ENCODE assay signal across 8 cellular contexts in genomic region chr19:15452111-15453047, GRCh38. TPM values are rescaled to one million over a fixed set of nuclear protein-coding genes. Genes with fewer than 3 reads are reported as not detected.
DNase-seq lines count a peak whose midpoint lies in the region; ATAC-seq and TF ChIP-seq lines count a peak whose summit lies in the region.

No MANE protein-coding gene starts in this region.

- intact Hi-C loops in lower lobe of right lung (cut with DNase I): no loop called here
- intact Hi-C loops in activated T-helper 1 cell treated with anti-CD3 and anti-CD28 coated beads, Interleukin-12 subunit alpha, Interleukin-12 subunit beta, Interleukin-2, Interleukin-4 antibody, amounts not matched to agents 30 ng/mL and 10 ng/mL and 1 ng/mL, durations not matched to agents 14 hours and 24 hours and 36 hours (cut with micrococcal nuclease): no loop called here

- H3K27ac Mint-ChIP-seq in activated naive CD4-positive, alpha-beta T cell treated with anti-CD3 and anti-CD28 coated beads, Interleukin-2, amount 50 U/mL, for 24 hours: peak overlapping the region; percentile 17
- no peak overlapping the region for H3K27ac Mint-ChIP-seq in activated naive CD4-positive, alpha-beta T cell treated with anti-CD3 and anti-CD28 coated beads, Interleukin-2, amount 50 U/mL, for 72 hours
- H3K27ac Mint-ChIP-seq in endodermal cell: no peak overlapping the region
- H3K27ac Mint-ChIP-seq in type B pancreatic cell: peak overlapping the region; percentile 74
- H3K27ac Mint-ChIP-seq in activated T-helper 1 cell treated with anti-CD3 and anti-CD28 coated beads, Interleukin-12 subunit alpha, Interleukin-12 subunit beta, Interleukin-2, Interleukin-4 antibody, amounts not matched to agents 30 ng/mL and 10 ng/mL and 1 ng/mL, durations not matched to agents 14 hours and 24 hours and 36 hours: no peak overlapping the region

- H3K27me3 Mint-ChIP-seq in activated naive CD4-positive, alpha-beta T cell treated with anti-CD3 and anti-CD28 coated beads, Interleukin-2, amount 50 U/mL, for 24 hours: no peaks in the 10 kb centered on the region
- H3K27me3 Mint-ChIP-seq in endodermal cell (ENCODE audit: insufficient read depth) (peaks cover 68% of the 10 kb centered on the region), type B pancreatic cell (peaks cover 51% of the 10 kb centered on the region)
- peaks cover 3% of the 10 kb centered on the region for H3K27me3 Mint-ChIP-seq in activated T-helper 1 cell treated with anti-CD3 and anti-CD28 coated beads, Interleukin-12 subunit alpha, Interleukin-12 subunit beta, Interleukin-2, Interleukin-4 antibody, amounts not matched to agents 30 ng/mL and 10 ng/mL and 1 ng/mL, durations not matched to agents 14 hours and 24 hours and 36 hours (ENCODE audit: insufficient read depth)

- no peak overlapping the region for H3K27ac ChIP-seq in endodermal cell (ENCODE audit: low read depth, low read length)
- H3K27ac ChIP-seq in lower lobe of right lung: peak overlapping the region; percentile 43

- no peaks in the 10 kb centered on the region for H3K36me3 ChIP-seq in endodermal cell (ENCODE audit: control insufficient read depth, insufficient read depth, low read length)
- H3K36me3 ChIP-seq in lower lobe of right lung: peaks cover 6% of the 10 kb centered on the region

- ATAC-seq in activated naive CD4-positive, alpha-beta T cell treated with anti-CD3 and anti-CD28 coated beads, Interleukin-2, amount 50 U/mL, for 72 hours: no peak
- ATAC-seq in lower lobe of right lung: peak; percentile 76 to 79
- ATAC-seq in GM21576 (IDR thresholded peaks at IDR 0.05; ENCODE audit: unreplicated experiment): no peak

- H3K9ac ChIP-seq in endodermal cell (ENCODE audit: extremely low read depth, low read length, poor library complexity, severe bottlenecking): no peak overlapping the region

- H3K27me3 ChIP-seq in endodermal cell (ENCODE audit: control insufficient read depth, insufficient read depth, low read length, poor library complexity, severe bottlenecking): peaks cover 63% of the 10 kb centered on the region
- peaks cover 28% of the 10 kb centered on the region for H3K27me3 ChIP-seq in lower lobe of right lung (ENCODE audit: low read depth)

- TF ChIP-seq CTCF in endodermal cell (conservative IDR thresholded peaks at IDR 0.05) (no peak), lower lobe of right lung (IDR thresholded peaks at IDR 0.05) (no peak), type B pancreatic cell (conservative IDR thresholded peaks at IDR 0.05) (no peak)

- H3K4me3 Mint-ChIP-seq in activated naive CD4-positive, alpha-beta T cell treated with anti-CD3 and anti-CD28 coated beads, Interleukin-2, amount 50 U/mL, for 24 hours: no peak overlapping the region
- H3K4me3 Mint-ChIP-seq in endodermal cell: peak overlapping the region; percentile 43
- peak overlapping the region; percentile 75 for H3K4me3 Mint-ChIP-seq in type B pancreatic cell
- no peak overlapping the region for H3K4me3 Mint-ChIP-seq in activated T-helper 1 cell treated with anti-CD3 and anti-CD28 coated beads, Interleukin-12 subunit alpha, Interleukin-12 subunit beta, Interleukin-2, Interleukin-4 antibody, amounts not matched to agents 30 ng/mL and 10 ng/mL and 1 ng/mL, durations not matched to agents 14 hours and 24 hours and 36 hours

- no peaks in the 10 kb centered on the region for H3K9me3 Mint-ChIP-seq in activated naive CD4-positive, alpha-beta T cell treated with anti-CD3 and anti-CD28 coated beads, Interleukin-2, amount 50 U/mL, for 24 hours
- no peaks in the 10 kb centered on the region for H3K9me3 Mint-ChIP-seq in activated naive CD4-positive, alpha-beta T cell treated with anti-CD3 and anti-CD28 coated beads, Interleukin-2, amount 50 U/mL, for 72 hours
- no peaks in the 10 kb centered on the region for H3K9me3 Mint-ChIP-seq in endodermal cell
- peaks cover 6% of the 10 kb centered on the region for H3K9me3 Mint-ChIP-seq in type B pancreatic cell
- no peaks in the 10 kb centered on the region for H3K9me3 Mint-ChIP-seq in activated T-helper 1 cell treated with anti-CD3 and anti-CD28 coated beads, Interleukin-12 subunit alpha, Interleukin-12 subunit beta, Interleukin-2, Interleukin-4 antibody, amounts not matched to agents 30 ng/mL and 10 ng/mL and 1 ng/mL, durations not matched to agents 14 hours and 24 hours and 36 hours

- no peaks in the 10 kb centered on the region for H3K9me3 ChIP-seq in endodermal cell (ENCODE audit: control insufficient read depth, low read length)
- no peaks in the 10 kb centered on the region for H3K9me3 ChIP-seq in lower lobe of right lung

- no peaks in the 10 kb centered on the region for H3K4me1 ChIP-seq in endodermal cell (ENCODE audit: control insufficient read depth, insufficient read depth, low read length)
- H3K4me1 ChIP-seq in lower lobe of right lung: peaks cover 20% of the 10 kb centered on the region

- peaks cover 9% of the 10 kb centered on the region for H3K36me3 Mint-ChIP-seq in activated naive CD4-positive, alpha-beta T cell treated with anti-CD3 and anti-CD28 coated beads, Interleukin-2, amount 50 U/mL, for 24 hours
- H3K36me3 Mint-ChIP-seq in activated naive CD4-positive, alpha-beta T cell treated with anti-CD3 and anti-CD28 coated beads, Interleukin-2, amount 50 U/mL, for 72 hours: peaks cover 8 to 36% of the 10 kb centered on the region in 2 donors
- H3K36me3 Mint-ChIP-seq in endodermal cell (ENCODE audit: low read depth) (peaks cover 3% of the 10 kb centered on the region), type B pancreatic cell (no peaks in the 10 kb centered on the region)
- peaks cover 48% of the 10 kb centered on the region for H3K36me3 Mint-ChIP-seq in activated T-helper 1 cell treated with anti-CD3 and anti-CD28 coated beads, Interleukin-12 subunit alpha, Interleukin-12 subunit beta, Interleukin-2, Interleukin-4 antibody, amounts not matched to agents 30 ng/mL and 10 ng/mL and 1 ng/mL, durations not matched to agents 14 hours and 24 hours and 36 hours (ENCODE audit: low read depth)

- DNase-seq in activated naive CD4-positive, alpha-beta T cell treated with anti-CD3 and anti-CD28 coated beads, Interleukin-2, amount 50 U/mL, for 72 hours (ENCODE audit: low spot score in 2 of 2): no peak
- DNase-seq in NCI-H82 (lab: John Stamatoyannopoulos, UW): peak; percentile 92
- peak; percentile 99 for DNase-seq in endodermal cell
- peak; percentile 91 for DNase-seq in lower lobe of right lung
- no peak for DNase-seq in type B pancreatic cell (ENCODE audit: extremely low spot score, unreplicated experiment)
- DNase-seq in activated T-helper 1 cell treated with anti-CD3 and anti-CD28 coated beads, Interleukin-12 subunit alpha, Interleukin-12 subunit beta, Interleukin-2, Interleukin-4 antibody, amounts not matched to agents 30 ng/mL and 10 ng/mL and 1 ng/mL, durations not matched to agents 14 hours and 24 hours and 36 hours (ENCODE audit: low spot score): no peak

- H3K4me1 Mint-ChIP-seq in activated naive CD4-positive, alpha-beta T cell treated with anti-CD3 and anti-CD28 coated beads, Interleukin-2, amount 50 U/mL, for 24 hours: peaks cover 34% of the 10 kb centered on the region
- H3K4me1 Mint-ChIP-seq in endodermal cell: no peaks in the 10 kb centered on the region
- H3K4me1 Mint-ChIP-seq in type B pancreatic cell (ENCODE audit: unreplicated experiment): peaks cover 13% of the 10 kb centered on the region
- peaks cover 38% of the 10 kb centered on the region for H3K4me1 Mint-ChIP-seq in activated T-helper 1 cell treated with anti-CD3 and anti-CD28 coated beads, Interleukin-12 subunit alpha, Interleukin-12 subunit beta, Interleukin-2, Interleukin-4 antibody, amounts not matched to agents 30 ng/mL and 10 ng/mL and 1 ng/mL, durations not matched to agents 14 hours and 24 hours and 36 hours (ENCODE audit: low read depth)

- no peak overlapping the region for H3K4me3 ChIP-seq in endodermal cell (ENCODE audit: low read length)
- peak overlapping the region; percentile 54 for H3K4me3 ChIP-seq in lower lobe of right lung

- 13 to 15% methylated on average over 14 to 37 of the region's 37 CpGs for WGBS in endodermal cell (ENCODE audit: insufficient coverage in 1 of 2, insufficient read length in 1 of 2), 2 experiments

RNA-seq across cellular contexts. Expression of gene WIZ, which starts 2.6 kb away (rescaled TPM):
- 10 to 100 TPM; 18.4 to 19.8 TPM for total RNA-seq in activated naive CD4-positive, alpha-beta T cell treated with anti-CD3 and anti-CD28 coated beads, Interleukin-2, amount 50 U/mL, for 72 hours
- total RNA-seq in endodermal cell (10 to 100 TPM; 38.0 to 38.6 TPM), lower lobe of right lung (25.2 TPM), type B pancreatic cell (ENCODE audit: low replicate concordance) (37.3 and 45.8 TPM in 2 replicates)
- polyA plus RNA-seq in endodermal cell (2013, experiment 1 of 2): 51.9 TPM
- polyA plus RNA-seq in endodermal cell (2013, experiment 2 of 2): 44.8 TPM
- total RNA-seq in activated T-helper 1 cell treated with anti-CD3 and anti-CD28 coated beads, Interleukin-12 subunit alpha, Interleukin-12 subunit beta, Interleukin-2, Interleukin-4 antibody, amounts not matched to agents 30 ng/mL and 10 ng/mL and 1 ng/mL, durations not matched to agents 14 hours and 24 hours and 36 hours: 37.6 and 38.7 TPM in 2 replicates

RNA-seq across cellular contexts. Expression of gene RASAL3, which starts 12.0 kb away (rescaled TPM):
- 100 to 1,000 TPM in 1 of 2 donors, 10 to 100 TPM in 1; 64.5 to 101 TPM for total RNA-seq in activated naive CD4-positive, alpha-beta T cell treated with anti-CD3 and anti-CD28 coated beads, Interleukin-2, amount 50 U/mL, for 72 hours
- total RNA-seq in endodermal cell (not detected), lower lobe of right lung (15.0 TPM), type B pancreatic cell (ENCODE audit: low replicate concordance) (not detected in 2 replicates)
- not detected for polyA plus RNA-seq in endodermal cell (2013, experiment 1 of 2)
- polyA plus RNA-seq in endodermal cell (2013, experiment 2 of 2): not detected
- total RNA-seq in activated T-helper 1 cell treated with anti-CD3 and anti-CD28 coated beads, Interleukin-12 subunit alpha, Interleukin-12 subunit beta, Interleukin-2, Interleukin-4 antibody, amounts not matched to agents 30 ng/mL and 10 ng/mL and 1 ng/mL, durations not matched to agents 14 hours and 24 hours and 36 hours: 130 and 132 TPM in 2 replicates

RNA-seq across cellular contexts. Expression of gene PGLYRP2, which starts 26.9 kb away (rescaled TPM):
- total RNA-seq in activated naive CD4-positive, alpha-beta T cell treated with anti-CD3 and anti-CD28 coated beads, Interleukin-2, amount 50 U/mL, for 72 hours: under 1 TPM; 0.09 to 0.29 TPM
- total RNA-seq in endodermal cell (not detected), lower lobe of right lung (not detected), type B pancreatic cell (ENCODE audit: low replicate concordance) (not detected in 2 replicates)
- polyA plus RNA-seq in endodermal cell (2013, experiment 1 of 2): not detected
- not detected for polyA plus RNA-seq in endodermal cell (2013, experiment 2 of 2)
- total RNA-seq in activated T-helper 1 cell treated with anti-CD3 and anti-CD28 coated beads, Interleukin-12 subunit alpha, Interleukin-12 subunit beta, Interleukin-2, Interleukin-4 antibody, amounts not matched to agents 30 ng/mL and 10 ng/mL and 1 ng/mL, durations not matched to agents 14 hours and 24 hours and 36 hours: 0.07 TPM in 1 of 2 replicates, not detected in the other

RNA-seq across cellular contexts. Expression of gene AKAP8L, which starts 33.6 kb away (rescaled TPM):
- 100 to 1,000 TPM in 1 of 2 donors, 10 to 100 TPM in 1; 70.9 to 114 TPM for total RNA-seq in activated naive CD4-positive, alpha-beta T cell treated with anti-CD3 and anti-CD28 coated beads, Interleukin-2, amount 50 U/mL, for 72 hours
- total RNA-seq in endodermal cell (100 to 1,000 TPM; 190 to 237 TPM), lower lobe of right lung (94.2 TPM), type B pancreatic cell (ENCODE audit: low replicate concordance) (104 and 166 TPM in 2 replicates)
- 160 TPM for polyA plus RNA-seq in endodermal cell (2013, experiment 1 of 2)
- 124 TPM for polyA plus RNA-seq in endodermal cell (2013, experiment 2 of 2)
- total RNA-seq in activated T-helper 1 cell treated with anti-CD3 and anti-CD28 coated beads, Interleukin-12 subunit alpha, Interleukin-12 subunit beta, Interleukin-2, Interleukin-4 antibody, amounts not matched to agents 30 ng/mL and 10 ng/mL and 1 ng/mL, durations not matched to agents 14 hours and 24 hours and 36 hours: 73.8 and 77.9 TPM in 2 replicates

RNA-seq across cellular contexts. Expression of gene CYP4F22, which starts 55.9 kb away (rescaled TPM):
- total RNA-seq in activated naive CD4-positive, alpha-beta T cell treated with anti-CD3 and anti-CD28 coated beads, Interleukin-2, amount 50 U/mL, for 72 hours: under 1 TPM in 1 of 2 donors, not detected in 1; 0.72 TPM
- total RNA-seq in endodermal cell: not detected
- not detected for polyA plus RNA-seq in endodermal cell (2013, experiment 1 of 2)
- polyA plus RNA-seq in endodermal cell (2013, experiment 2 of 2): not detected
- total RNA-seq in lower lobe of right lung: 0.24 TPM
- total RNA-seq in type B pancreatic cell (ENCODE audit: low replicate concordance): not detected in 2 replicates
- total RNA-seq in activated T-helper 1 cell treated with anti-CD3 and anti-CD28 coated beads, Interleukin-12 subunit alpha, Interleukin-12 subunit beta, Interleukin-2, Interleukin-4 antibody, amounts not matched to agents 30 ng/mL and 10 ng/mL and 1 ng/mL, durations not matched to agents 14 hours and 24 hours and 36 hours: 0.10 TPM in 1 of 2 replicates, not detected in the other

Comparison
In these comparisons a context has a peak if more than half of its experiments do, and no peak if none do; other contexts are left out.
1. H3K27ac Mint-ChIP-seq: peak in activated naive CD4-positive, alpha-beta T cell treated with anti-CD3 and anti-CD28 coated beads, Interleukin-2, amount 50 U/mL, for 24 hours (single experiment) and type B pancreatic cell (single experiment); none in activated naive CD4-positive, alpha-beta T cell treated with anti-CD3 and anti-CD28 coated beads, Interleukin-2, amount 50 U/mL, for 72 hours (0 of 2), endodermal cell (single experiment) and activated T-helper 1 cell treated with anti-CD3 and anti-CD28 coated beads, Interleukin-12 subunit alpha, Interleukin-12 subunit beta, Interleukin-2, Interleukin-4 antibody, amounts not matched to agents 30 ng/mL and 10 ng/mL and 1 ng/mL, durations not matched to agents 14 hours and 24 hours and 36 hours (single experiment).
2. H3K4me3 Mint-ChIP-seq: peak in endodermal cell (single experiment) and type B pancreatic cell (single experiment); none in activated naive CD4-positive, alpha-beta T cell treated with anti-CD3 and anti-CD28 coated beads, Interleukin-2, amount 50 U/mL, for 24 hours (single experiment) and activated T-helper 1 cell treated with anti-CD3 and anti-CD28 coated beads, Interleukin-12 subunit alpha, Interleukin-12 subunit beta, Interleukin-2, Interleukin-4 antibody, amounts not matched to agents 30 ng/mL and 10 ng/mL and 1 ng/mL, durations not matched to agents 14 hours and 24 hours and 36 hours (single experiment).
3. ATAC-seq: peak in lower lobe of right lung (2 of 2); none in activated naive CD4-positive, alpha-beta T cell treated with anti-CD3 and anti-CD28 coated beads, Interleukin-2, amount 50 U/mL, for 72 hours (0 of 2) and GM21576 (single experiment).
4. DNase-seq: peak in NCI-H82 (single experiment), endodermal cell (single experiment) and lower lobe of right lung (single experiment); none in activated naive CD4-positive, alpha-beta T cell treated with anti-CD3 and anti-CD28 coated beads, Interleukin-2, amount 50 U/mL, for 72 hours (0 of 2), type B pancreatic cell (single experiment) and activated T-helper 1 cell treated with anti-CD3 and anti-CD28 coated beads, Interleukin-12 subunit alpha, Interleukin-12 subunit beta, Interleukin-2, Interleukin-4 antibody, amounts not matched to agents 30 ng/mL and 10 ng/mL and 1 ng/mL, durations not matched to agents 14 hours and 24 hours and 36 hours (single experiment).
5. RNA of gene RASAL3, which starts 12.0 kb away (total RNA-seq): 130 to 132 TPM in activated T-helper 1 cell treated with anti-CD3 and anti-CD28 coated beads, Interleukin-12 subunit alpha, Interleukin-12 subunit beta, Interleukin-2, Interleukin-4 antibody, amounts not matched to agents 30 ng/mL and 10 ng/mL and 1 ng/mL, durations not matched to agents 14 hours and 24 hours and 36 hours, 64.5 to 101 TPM in activated naive CD4-positive, alpha-beta T cell treated with anti-CD3 and anti-CD28 coated beads, Interleukin-2, amount 50 U/mL, for 72 hours and 15.0 TPM in lower lobe of right lung (single experiment); not detected in type B pancreatic cell and not detected in endodermal cell; every median in the first group is over 10 times any median in the second.